In genomic region chr4:646460-646859, GRCh38 we compare ENCODE assay signal across 16 cellular contexts. TPM values are rescaled to one million over a fixed set of nuclear protein-coding genes. Genes with fewer than 3 reads are reported as not detected.
DNase-seq lines count a peak whose midpoint lies in the region; ATAC-seq, FAIRE-seq and TF ChIP-seq lines count a peak whose summit lies in the region.
"Had no signal": no experiment of that assay in that cellular context is flagged by ENCODE, and none has a peak within 500 bp of the region (broad histone marks: within the 10 kb centered on the region; RNA-seq: fewer than 3 reads in every experiment).

No MANE protein-coding gene starts in this region.

- H4K20me1 ChIP-seq in K562 (replicated peaks; ENCODE audit: control insufficient read depth, insufficient read depth, low read length) = no peaks in the 10 kb centered on the region

- 0 out of 2 replicates have a peak, but pooled peaks have one; percentile 30 for TF ChIP-seq POLR2A in K562 (conservative IDR thresholded peaks at IDR 0.05)

- TF ChIP-seq EP300 in K562 (IDR thresholded peaks at IDR 0.05; ENCODE audit: low read length) = no peak

- no peak overlapping the region for H3K18ac ChIP-seq in mesenchymal stem cell (ENCODE audit: low read depth in 1 of 2, low read length in 2 of 2)

- intact Hi-C loops in K562 (cut with micrococcal nuclease) = no loop called here

- peak overlapping the region; percentile 22; the same call in 1 of the 2 replicates for H2AFZ ChIP-seq in K562 (ENCODE audit: low read depth, low read length)
- no peak overlapping the region for H2AFZ ChIP-seq in mesenchymal stem cell (ENCODE audit: low read depth, low read length)

- H4K8ac ChIP-seq in mesenchymal stem cell (ENCODE audit: low read length) = no peak overlapping the region

- H3K79me2 ChIP-seq in K562 (ENCODE audit: control insufficient read depth, insufficient read depth, low read length) = no peaks in the 10 kb centered on the region

- H3K4me3 Mint-ChIP-seq in CD8-positive, alpha-beta memory T cell = peak overlapping the region; percentile 32 to 87 (median 70)

- no peaks in the 10 kb centered on the region for H3K4me1 ChIP-seq in CD8-positive, alpha-beta memory T cell (ENCODE audit: insufficient read depth, low read length)
- H3K4me1 ChIP-seq in K562 (replicated peaks in 1 of 2; ENCODE audit: control insufficient read depth in 2 of 2, insufficient read depth in 2 of 2, low read length in 2 of 2) (peaks cover 0 to 33% of the 10 kb centered on the region in 2 experiments; a peak in 2 of 5 replicates), mesenchymal stem cell (ENCODE audit: control insufficient read depth, insufficient read depth, low read depth, low read length) (no peaks in the 10 kb centered on the region)
- H3K4me1 ChIP-seq: adrenal gland, foreskin keratinocyte had no signal

- H2BK15ac ChIP-seq in mesenchymal stem cell (ENCODE audit: low read depth, poor library complexity, severe bottlenecking) = no peak overlapping the region

- no peak overlapping the region for H3K14ac ChIP-seq in mesenchymal stem cell (ENCODE audit: low read length in 2 of 2)

- DNase-seq in CD8-positive, alpha-beta memory T cell = peak in 1 of 5 donors; percentile 21
- peak; percentile 30 to 45 for DNase-seq in activated CD4-positive, alpha-beta T cell treated with anti-CD3 and anti-CD28 coated beads, Interleukin-2, amount 50 U/mL, for 48 hours
- DNase-seq in K562 (ENCODE audit: extremely low read depth in 1 of 4, low spot score in 3 of 4) (peak in 3 of 4 experiments; percentile 34 to 49 (median 40)), NCI-H187 (lab: John Stamatoyannopoulos, UW) (no peak), NCI-H1048 (lab: John Stamatoyannopoulos, UW) (no peak), mesenchymal stem cell (no peak), T-helper 9 cell (no peak)
- peak; percentile 33 for DNase-seq in stimulated activated CD4-positive, alpha-beta T cell treated with anti-CD3 and anti-CD28 coated beads, Interleukin-1b, Interleukin-23, amount 100 ng/mL, for 48 hours
- DNase-seq: adrenal gland, foreskin keratinocyte, NCI-H187 treated with DMSO at 0.1 percent for 48 hours, NCI-H82, SHP77, thyroid gland had no signal

- no peaks in the 10 kb centered on the region for H3K4me1 Mint-ChIP-seq in CD8-positive, alpha-beta memory T cell

- H3K4me2 ChIP-seq in K562 (ENCODE audit: insufficient read depth, low read length) (peak overlapping the region; percentile 42), mesenchymal stem cell (ENCODE audit: low read length, poor library complexity, severe bottlenecking) (no peak overlapping the region)

- H2AK5ac ChIP-seq in mesenchymal stem cell (ENCODE audit: low read length, severe bottlenecking) = no peak overlapping the region

- H3K27ac ChIP-seq in CD8-positive, alpha-beta memory T cell (ENCODE audit: low read depth, low read length) = no peak overlapping the region
- H3K27ac ChIP-seq in K562 (ENCODE audit: extremely low read depth, low read depth, low read length) = no peak overlapping the region
- H3K27ac ChIP-seq in mesenchymal stem cell (ENCODE audit: low read length, poor library complexity, severe bottlenecking) = no peak overlapping the region
- H3K27ac ChIP-seq: adrenal gland, foreskin keratinocyte, thyroid gland had no signal

- H3K4ac ChIP-seq in mesenchymal stem cell (ENCODE audit: low read depth in 1 of 2, low read length in 2 of 2) = no peak overlapping the region

- H3K27ac Mint-ChIP-seq in CD8-positive, alpha-beta memory T cell = peak overlapping the region in 1 of 8 donors; percentile 70

- H3K9ac ChIP-seq in K562 (ENCODE audit: insufficient read depth in 1 of 2, low read depth in 2 of 2, low read length in 2 of 2) (no peak overlapping the region), mesenchymal stem cell (ENCODE audit: low read length) (no peak overlapping the region)

- H3K4me3 ChIP-seq in CD8-positive, alpha-beta memory T cell (ENCODE audit: low read length) = peak overlapping the region; percentile 22
- H3K4me3 ChIP-seq in K562 (peak overlapping the region; percentile 22; the same call in 1 of the 2 replicates), mesenchymal stem cell (ENCODE audit: insufficient read depth in 1 of 2, low read depth in 1 of 2, low read length in 2 of 2) (no peak overlapping the region)
- H3K4me3 ChIP-seq: adrenal gland, thyroid gland had no signal

- no TSS peak for BruUV-seq in K562 (replicated peaks; lab: Mats Ljungman, UMichigan)

- H4K91ac ChIP-seq in mesenchymal stem cell (ENCODE audit: low read length) = no peak overlapping the region

- H2BK12ac ChIP-seq in mesenchymal stem cell (ENCODE audit: low read length in 2 of 2) = no peak overlapping the region

- 28% methylated on average over 32 of the region's 32 CpGs for WGBS in K562 (ENCODE audit: insufficient coverage, low coverage, missing lambda C conversion rate)
- 96% methylated on average over 32 of the region's 32 CpGs for WGBS in mesenchymal stem cell

- H3K27me3 Mint-ChIP-seq in CD8-positive, alpha-beta memory T cell = peaks cover 28 to 33% of the 10 kb centered on the region in 2 donors

- H3K23ac ChIP-seq in mesenchymal stem cell (ENCODE audit: low read length in 2 of 2) = no peak overlapping the region

- CTCF ChIA-PET in CD8-positive, alpha-beta memory T cell (lab: Charles Lee) = no interaction called here
- CTCF ChIA-PET in K562 (lab: Yijun Ruan, JAX; ENCODE audit: low intra/inter-chr PET ratio) = no interaction called here

- in situ Hi-C loops in K562 (cut with MboI) = no loop called here

- no peaks in the 10 kb centered on the region for H3K9me3 ChIP-seq in CD8-positive, alpha-beta memory T cell (ENCODE audit: low read length)
- H3K9me3 ChIP-seq in K562 (replicated peaks; ENCODE audit: control insufficient read depth, insufficient read depth, low read depth, low read length) = peaks cover 2% of the 10 kb centered on the region; the same call in 1 of the 2 replicates
- no peaks in the 10 kb centered on the region for H3K9me3 ChIP-seq in mesenchymal stem cell (ENCODE audit: control insufficient read depth, low read length)
- H3K9me3 ChIP-seq: adrenal gland, thyroid gland had no signal

- no peak overlapping the region for H2BK5ac ChIP-seq in mesenchymal stem cell (ENCODE audit: low read depth, low read length, poor library complexity, severe bottlenecking)

- H3K36me3 Mint-ChIP-seq in CD8-positive, alpha-beta memory T cell = peaks cover 0 to 4% (median 0%) of the 10 kb centered on the region in 3 donors

- POLR2A ChIA-PET in CD8-positive, alpha-beta memory T cell (lab: Charles Lee) = no interaction called here
- POLR2A ChIA-PET in K562 (lab: Yijun Ruan, JAX) = no interaction called here

- H3K79me1 ChIP-seq in mesenchymal stem cell (replicated peaks; ENCODE audit: low read length, poor library complexity, severe bottlenecking) = no peaks in the 10 kb centered on the region

- peaks cover 0 to 11% (median 5%) of the 10 kb centered on the region in 5 donors for H3K9me3 Mint-ChIP-seq in CD8-positive, alpha-beta memory T cell

- no peak for FAIRE-seq in K562 (lab: Jason Lieb, UNC)
- FAIRE-seq: islet of Langerhans had no signal

- peak; percentile 9 to 17 (median 14); a peak in 1 of 6 replicates for TF ChIP-seq CTCF in K562 (IDR thresholded peaks at IDR 0.05 in 2 of 3, conservative IDR thresholded peaks at IDR 0.05 in 1 of 3; ENCODE audit: insufficient read depth in 2 of 3, low read depth in 1 of 3, low read length in 3 of 3)

- H2BK120ac ChIP-seq in mesenchymal stem cell (ENCODE audit: low read depth, low read length) = no peak overlapping the region

- H3K27me3 ChIP-seq in CD8-positive, alpha-beta memory T cell (ENCODE audit: insufficient read depth, low read length, poor library complexity, severe bottlenecking) = peaks cover 4% of the 10 kb centered on the region
- peaks cover 23 to 54% of the 10 kb centered on the region in 2 experiments; a peak in 3 of 5 replicates for H3K27me3 ChIP-seq in K562 (ENCODE audit: control insufficient read depth in 2 of 2, insufficient read depth in 2 of 2, low read length in 2 of 2)
- H3K27me3 ChIP-seq in mesenchymal stem cell (ENCODE audit: control insufficient read depth in 1 of 2, insufficient read depth in 1 of 2, low read length in 2 of 2) = peaks cover 0 to 33% of the 10 kb centered on the region in 2 experiments
- H3K27me3 ChIP-seq: thyroid gland had no signal

- no peaks in the 10 kb centered on the region for H3K9me1 ChIP-seq in K562 (ENCODE audit: control insufficient read depth, insufficient read depth, low read length)

- no peaks in the 10 kb centered on the region for H3K36me3 ChIP-seq in CD8-positive, alpha-beta memory T cell (ENCODE audit: insufficient read depth, low read length)
- no peaks in the 10 kb centered on the region for H3K36me3 ChIP-seq in K562 (ENCODE audit: control insufficient read depth, insufficient read depth, low read length)
- H3K36me3 ChIP-seq in mesenchymal stem cell (ENCODE audit: control insufficient read depth in 1 of 2, insufficient read depth in 2 of 2, low read depth in 1 of 2, low read length in 2 of 2) = no peaks in the 10 kb centered on the region
- H3K36me3 ChIP-seq: adrenal gland, thyroid gland had no signal

- TF ChIP-seq RAD21 in K562 (CRISPR knock-in tag; conservative IDR thresholded peaks at IDR 0.05 in 1 of 2, IDR thresholded peaks at IDR 0.05 in 1 of 2) = no peak

- ATAC-seq in K562 = peak; percentile 81
- ATAC-seq: foreskin keratinocyte had no signal

RNA-seq across cellular contexts. Expression of gene PDE6B, which starts 21.1 kb away (rescaled TPM):
- total RNA-seq in CD8-positive, alpha-beta memory T cell = 10 to 100 TPM in 1 of 2 experiments, 1 to 10 TPM in 1; 9.3 to 10.1 TPM
- polyA plus RNA-seq in CD8-positive, alpha-beta memory T cell = 21.5 TPM
- 0.30 TPM in 1 of 2 replicates, not detected in the other for total RNA-seq in K562 (2011; cell fraction: chromatin; rRNA removed; ENCODE audit: low replicate concordance)
- total RNA-seq in K562 (2011; cell fraction: nucleolus; rRNA removed) = not detected in 2 replicates
- total RNA-seq in K562 (2011; cell fraction: nucleoplasm; rRNA removed) = not detected in 2 replicates
- total RNA-seq in K562 (2014; rRNA removed) (not detected in 2 replicates), K562 (2014; rRNA removed; fragmentation: Illumina TruSeq; extraction: Trizol) (not detected in 2 replicates), K562 (2015; rRNA removed; fragmentation: Illumina TruSeq; extraction: Trizol) (not detected in 2 replicates), K562 (2021) (not detected in 2 replicates)
- polyA plus RNA-seq in K562 (2011; rRNA removed) (not detected in 2 replicates), K562 (2014; fragmentation: Illumina TruSeq; extraction: Trizol) (not detected in 2 replicates), K562 (2014; fragmentation: Nextera tagmentation; extraction: Ambion mirVana) (under 1 TPM in 1 of 2 experiments, not detected in 1; 0.04 TPM), K562 (2014; rRNA removed) (not detected in 2 replicates)
- polyA plus RNA-seq in K562 (2011; cell fraction: cytosol; rRNA removed) = 0.04 TPM in 1 of 2 replicates, not detected in the other
- polyA plus RNA-seq in K562 (2011; cell fraction: nucleus; rRNA removed) = not detected in 2 replicates
- polyA plus RNA-seq in K562 (2012) = 0.07 and 0.10 TPM in 2 replicates
- 0.07 TPM in 1 of 2 replicates, not detected in the other for polyA minus RNA-seq in K562 (2011; rRNA and poly(A)+ RNA removed)
- not detected in 2 replicates for polyA minus RNA-seq in K562 (2011; cell fraction: cytosol; rRNA and poly(A)+ RNA removed)
- polyA minus RNA-seq in K562 (2011; cell fraction: nucleus; rRNA and poly(A)+ RNA removed) = not detected in 2 replicates
- 1.3 TPM for polyA plus RNA-seq in mesenchymal stem cell (2013, experiment 1 of 2)
- 0.97 TPM for polyA plus RNA-seq in mesenchymal stem cell (2013, experiment 2 of 2)

RNA-seq across cellular contexts. Expression of gene ATP5ME, which starts 27.6 kb away (rescaled TPM):
- total RNA-seq in CD8-positive, alpha-beta memory T cell = 100 to 1,000 TPM; 284 to 291 TPM
- polyA plus RNA-seq in CD8-positive, alpha-beta memory T cell = 441 TPM
- total RNA-seq in K562 (2011; cell fraction: chromatin; rRNA removed; ENCODE audit: low replicate concordance) = 72.8 and 88.6 TPM in 2 replicates
- total RNA-seq in K562 (2011; cell fraction: nucleolus; rRNA removed) = 122 and 189 TPM in 2 replicates
- 125 and 130 TPM in 2 replicates for total RNA-seq in K562 (2011; cell fraction: nucleoplasm; rRNA removed)
- total RNA-seq in K562 (2014; rRNA removed) (746 and 978 TPM in 2 replicates), K562 (2014; rRNA removed; fragmentation: Illumina TruSeq; extraction: Trizol) (839 and 887 TPM in 2 replicates), K562 (2015; rRNA removed; fragmentation: Illumina TruSeq; extraction: Trizol) (914 and 930 TPM in 2 replicates), K562 (2021) (509 and 535 TPM in 2 replicates)
- polyA plus RNA-seq in K562 (2011; rRNA removed) (573 and 595 TPM in 2 replicates), K562 (2014; fragmentation: Illumina TruSeq; extraction: Trizol) (632 and 822 TPM in 2 replicates), K562 (2014; fragmentation: Nextera tagmentation; extraction: Ambion mirVana) (1,000 to 10,000 TPM; 2,400 to 2,480 TPM), K562 (2014; rRNA removed) (987 and 1,053 TPM in 2 replicates)
- 589 and 678 TPM in 2 replicates for polyA plus RNA-seq in K562 (2011; cell fraction: cytosol; rRNA removed)
- 222 and 265 TPM in 2 replicates for polyA plus RNA-seq in K562 (2011; cell fraction: nucleus; rRNA removed)
- 689 and 2,439 TPM in 2 replicates for polyA plus RNA-seq in K562 (2012)
- polyA minus RNA-seq in K562 (2011; rRNA and poly(A)+ RNA removed) = 147 and 173 TPM in 2 replicates
- polyA minus RNA-seq in K562 (2011; cell fraction: cytosol; rRNA and poly(A)+ RNA removed) = 96.7 and 103 TPM in 2 replicates
- polyA minus RNA-seq in K562 (2011; cell fraction: nucleus; rRNA and poly(A)+ RNA removed) = 41.5 and 69.1 TPM in 2 replicates
- 1,109 TPM for polyA plus RNA-seq in mesenchymal stem cell (2013, experiment 1 of 2)
- polyA plus RNA-seq in mesenchymal stem cell (2013, experiment 2 of 2) = 1,079 TPM

RNA-seq across cellular contexts. Expression of gene MYL5, which starts 27.9 kb away (rescaled TPM):
- 10 to 100 TPM; 17.1 to 19.5 TPM for total RNA-seq in CD8-positive, alpha-beta memory T cell
- 5.2 TPM for polyA plus RNA-seq in CD8-positive, alpha-beta memory T cell
- total RNA-seq in K562 (2011; cell fraction: chromatin; rRNA removed; ENCODE audit: low replicate concordance) = 13.3 and 32.0 TPM in 2 replicates
- 19.7 and 19.9 TPM in 2 replicates for total RNA-seq in K562 (2011; cell fraction: nucleolus; rRNA removed)
- total RNA-seq in K562 (2011; cell fraction: nucleoplasm; rRNA removed) = 9.6 and 13.4 TPM in 2 replicates
- total RNA-seq in K562 (2014; rRNA removed) = 4.9 and 6.2 TPM in 2 replicates
- 2.6 and 3.1 TPM in 2 replicates for total RNA-seq in K562 (2014; rRNA removed; fragmentation: Illumina TruSeq; extraction: Trizol)
- total RNA-seq in K562 (2015; rRNA removed; fragmentation: Illumina TruSeq; extraction: Trizol) = 5.1 and 5.9 TPM in 2 replicates
- total RNA-seq in K562 (2021) = 9.1 and 10.0 TPM in 2 replicates
- polyA plus RNA-seq in K562 (2011; rRNA removed) = 3.8 and 4.1 TPM in 2 replicates
- 2.8 TPM in 2 replicates for polyA plus RNA-seq in K562 (2011; cell fraction: cytosol; rRNA removed)
- polyA plus RNA-seq in K562 (2011; cell fraction: nucleus; rRNA removed) = 18.2 and 29.5 TPM in 2 replicates
- 9.3 and 13.7 TPM in 2 replicates for polyA plus RNA-seq in K562 (2012)
- polyA plus RNA-seq in K562 (2014; fragmentation: Illumina TruSeq; extraction: Trizol) = 3.4 and 5.5 TPM in 2 replicates
- 1 to 10 TPM; 1.4 TPM for polyA plus RNA-seq in K562 (2014; fragmentation: Nextera tagmentation; extraction: Ambion mirVana)
- polyA plus RNA-seq in K562 (2014; rRNA removed) = 6.0 and 6.9 TPM in 2 replicates
- 3.1 and 4.0 TPM in 2 replicates for polyA minus RNA-seq in K562 (2011; rRNA and poly(A)+ RNA removed)
- polyA minus RNA-seq in K562 (2011; cell fraction: cytosol; rRNA and poly(A)+ RNA removed) = 0.76 and 1.5 TPM in 2 replicates
- polyA minus RNA-seq in K562 (2011; cell fraction: nucleus; rRNA and poly(A)+ RNA removed) = 11.0 and 13.6 TPM in 2 replicates
- polyA plus RNA-seq in mesenchymal stem cell (2013, experiment 1 of 2) = 15.0 TPM
- polyA plus RNA-seq in mesenchymal stem cell (2013, experiment 2 of 2) = 13.1 TPM

RNA-seq across cellular contexts. Expression of gene SLC49A3, which starts 42.5 kb away (rescaled TPM):
- 1 to 10 TPM in 1 of 2 experiments, under 1 TPM in 1; 0.80 to 1.1 TPM for total RNA-seq in CD8-positive, alpha-beta memory T cell
- polyA plus RNA-seq in CD8-positive, alpha-beta memory T cell = 0.52 TPM
- not detected in 2 replicates for total RNA-seq in K562 (2011; cell fraction: chromatin; rRNA removed; ENCODE audit: low replicate concordance)
- 0.39 TPM in 1 of 2 replicates, not detected in the other for total RNA-seq in K562 (2011; cell fraction: nucleolus; rRNA removed)
- total RNA-seq in K562 (2011; cell fraction: nucleoplasm; rRNA removed) = 0.61 TPM in 1 of 2 replicates, not detected in the other
- total RNA-seq in K562 (2014; rRNA removed) = not detected in 2 replicates
- not detected in 2 replicates for total RNA-seq in K562 (2014; rRNA removed; fragmentation: Illumina TruSeq; extraction: Trizol)
- total RNA-seq in K562 (2015; rRNA removed; fragmentation: Illumina TruSeq; extraction: Trizol) = not detected in 2 replicates
- 0.24 and 0.29 TPM in 2 replicates for total RNA-seq in K562 (2021)
- not detected in 2 replicates for polyA plus RNA-seq in K562 (2011; rRNA removed)
- polyA plus RNA-seq in K562 (2011; cell fraction: cytosol; rRNA removed) = 0.03 and 0.22 TPM in 2 replicates
- polyA plus RNA-seq in K562 (2011; cell fraction: nucleus; rRNA removed) = 0.25 and 0.55 TPM in 2 replicates
- 0.21 and 0.30 TPM in 2 replicates for polyA plus RNA-seq in K562 (2012)
- polyA plus RNA-seq in K562 (2014; fragmentation: Illumina TruSeq; extraction: Trizol) = not detected in 2 replicates
- not detected for polyA plus RNA-seq in K562 (2014; fragmentation: Nextera tagmentation; extraction: Ambion mirVana)
- 0.18 and 0.41 TPM in 2 replicates for polyA plus RNA-seq in K562 (2014; rRNA removed)
- polyA minus RNA-seq in K562 (2011; rRNA and poly(A)+ RNA removed) = not detected in 2 replicates
- not detected in 2 replicates for polyA minus RNA-seq in K562 (2011; cell fraction: cytosol; rRNA and poly(A)+ RNA removed)
- polyA minus RNA-seq in K562 (2011; cell fraction: nucleus; rRNA and poly(A)+ RNA removed) = not detected in 2 replicates
- 1.4 TPM for polyA plus RNA-seq in mesenchymal stem cell (2013, experiment 1 of 2)
- polyA plus RNA-seq in mesenchymal stem cell (2013, experiment 2 of 2) = 1.3 TPM
- total RNA-seq: myocyte had no signal

RNA-seq across cellular contexts. Expression of gene PCGF3, which starts 59.2 kb away (rescaled TPM):
- total RNA-seq in CD8-positive, alpha-beta memory T cell = 10 to 100 TPM; 24.7 to 26.1 TPM
- 4.8 TPM for polyA plus RNA-seq in CD8-positive, alpha-beta memory T cell
- 122 and 175 TPM in 2 replicates for total RNA-seq in K562 (2011; cell fraction: chromatin; rRNA removed; ENCODE audit: low replicate concordance)
- total RNA-seq in K562 (2011; cell fraction: nucleolus; rRNA removed) = 123 and 128 TPM in 2 replicates
- 119 and 129 TPM in 2 replicates for total RNA-seq in K562 (2011; cell fraction: nucleoplasm; rRNA removed)
- total RNA-seq in K562 (2014; rRNA removed) (31.3 and 39.9 TPM in 2 replicates), K562 (2014; rRNA removed; fragmentation: Illumina TruSeq; extraction: Trizol) (13.3 and 14.7 TPM in 2 replicates), K562 (2015; rRNA removed; fragmentation: Illumina TruSeq; extraction: Trizol) (19.1 and 20.3 TPM in 2 replicates), K562 (2021) (39.6 and 46.1 TPM in 2 replicates)
- polyA plus RNA-seq in K562 (2011; rRNA removed) (37.2 and 42.2 TPM in 2 replicates), K562 (2014; fragmentation: Illumina TruSeq; extraction: Trizol) (18.9 and 20.4 TPM in 2 replicates), K562 (2014; fragmentation: Nextera tagmentation; extraction: Ambion mirVana) (1 to 10 TPM; 2.6 to 4.3 TPM), K562 (2014; rRNA removed) (40.1 and 40.2 TPM in 2 replicates)
- polyA plus RNA-seq in K562 (2011; cell fraction: cytosol; rRNA removed) = 35.7 and 39.0 TPM in 2 replicates
- 197 and 242 TPM in 2 replicates for polyA plus RNA-seq in K562 (2011; cell fraction: nucleus; rRNA removed)
- polyA plus RNA-seq in K562 (2012) = 22.9 and 34.4 TPM in 2 replicates
- 25.9 and 30.6 TPM in 2 replicates for polyA minus RNA-seq in K562 (2011; rRNA and poly(A)+ RNA removed)
- 22.7 and 34.9 TPM in 2 replicates for polyA minus RNA-seq in K562 (2011; cell fraction: cytosol; rRNA and poly(A)+ RNA removed)
- polyA minus RNA-seq in K562 (2011; cell fraction: nucleus; rRNA and poly(A)+ RNA removed) = 74.0 and 79.4 TPM in 2 replicates
- 33.6 TPM for polyA plus RNA-seq in mesenchymal stem cell (2013, experiment 1 of 2)
- polyA plus RNA-seq in mesenchymal stem cell (2013, experiment 2 of 2) = 32.1 TPM

Comparison
In these comparisons a context has a peak if more than half of its experiments do, and no peak if none do; other contexts are left out.
1. DNase-seq: peak in activated CD4-positive, alpha-beta T cell treated with anti-CD3 and anti-CD28 coated beads, Interleukin-2, amount 50 U/mL, for 48 hours (2 of 2), K562 (3 of 4) and stimulated activated CD4-positive, alpha-beta T cell treated with anti-CD3 and anti-CD28 coated beads, Interleukin-1b, Interleukin-23, amount 100 ng/mL, for 48 hours (single experiment); none in NCI-H187 (0 of 2), NCI-H1048 (single experiment), mesenchymal stem cell (single experiment) and T-helper 9 cell (single experiment).
2. H3K4me3 ChIP-seq: peak in CD8-positive, alpha-beta memory T cell (single experiment) and K562 (single experiment); none in mesenchymal stem cell (0 of 2).
3. RNA of gene PDE6B, which starts 21.1 kb away (total RNA-seq): 9.3 to 10.1 TPM in CD8-positive, alpha-beta memory T cell; 0.30 TPM in K562; every median in the first group is over 4 times any median in the second.